Comparison of ENCODE assay signal across 1 cellular context in the genomic region with DNA sequence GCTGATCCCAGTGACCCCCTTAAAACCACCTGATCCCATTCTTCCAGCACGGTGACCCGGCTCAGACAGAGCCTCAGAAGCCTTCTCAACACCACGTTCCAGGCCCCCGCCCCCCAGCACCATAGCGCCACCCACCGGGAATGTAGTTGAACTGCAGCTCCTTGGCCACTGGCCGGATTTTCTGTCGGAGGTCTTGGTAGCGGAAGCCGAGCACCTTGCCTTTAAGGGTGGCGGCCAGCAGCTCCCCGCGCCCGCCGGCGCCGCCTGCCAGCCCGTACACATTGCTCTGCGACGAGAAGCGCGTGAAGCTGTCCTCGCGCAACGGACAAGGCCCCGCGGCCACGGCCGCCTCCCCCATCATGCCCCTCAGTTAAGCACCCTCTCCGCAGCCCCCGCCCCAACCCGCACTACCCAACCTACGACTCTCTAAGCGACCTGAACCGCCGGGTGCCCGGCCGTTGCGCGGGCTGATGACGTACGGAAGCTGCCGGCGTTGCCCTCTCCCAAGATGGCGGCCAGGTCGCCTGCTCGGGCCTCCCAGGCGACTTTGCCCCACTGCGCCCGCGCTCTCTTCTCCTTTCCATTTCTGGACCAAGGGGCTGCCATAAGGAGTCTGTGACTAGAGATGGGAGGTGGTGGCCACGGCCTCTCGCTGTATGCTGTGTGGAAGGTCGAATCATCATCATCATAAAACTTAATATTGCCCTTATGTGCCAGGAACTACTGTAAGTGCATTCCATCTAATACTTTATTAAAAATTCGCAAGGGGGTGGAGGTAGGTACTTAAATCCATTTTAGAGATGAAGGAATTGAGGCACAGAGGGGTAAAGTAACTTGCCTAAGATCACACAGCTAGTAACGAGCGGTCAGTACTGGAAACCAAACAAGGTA.
TF ChIP-seq lines count a peak whose summit lies in the region.

KPTN (minus strand) TSS at position 420 of the 891 bp plus-strand sequence; CDS start at position 361, 59 bp downstream.

TF ChIP-seq in K562, 482 proteins besides CTCF, POLR2A, EP300 and RAD21 (continued from another document and continues in another):
- TF ChIP-seq TAF1 (IDR thresholded peaks at IDR 0.05; ENCODE audit: control insufficient read depth, extremely low read depth, insufficient read depth, low read length, severe bottlenecking): peak; percentile 81
- peak; percentile 80 for TF ChIP-seq REST (CRISPR knock-in tag; IDR thresholded peaks at IDR 0.05; ENCODE audit: low read depth)
- peak; percentile 64; the same call in 1 of the 2 replicates for TF ChIP-seq E2F1 (CRISPR knock-in tag; IDR thresholded peaks at IDR 0.05)
- TF ChIP-seq ZEB2 (IDR thresholded peaks at IDR 0.05): no peak
- no peak for TF ChIP-seq RBM17 (IDR thresholded peaks at IDR 0.05; ENCODE audit: borderline replicate concordance, low read depth, low read length)
- 0 out of 4 replicates have a peak, but pooled peaks of 1 of the 2 experiments have one; percentile 42 for TF ChIP-seq FOXA3 (CRISPR knock-in tag; conservative IDR thresholded peaks at IDR 0.05 in 1 of 2, IDR thresholded peaks at IDR 0.05 in 1 of 2)
- TF ChIP-seq SAFB2 (IDR thresholded peaks at IDR 0.05; ENCODE audit: borderline replicate concordance, low read depth, low read length, severe bottlenecking): no peak
- peak; percentile 69; the same call in 1 of the 2 replicates for TF ChIP-seq CREB3L1 (IDR thresholded peaks at IDR 0.05; ENCODE audit: borderline replicate concordance, low read depth)
- no peak for TF ChIP-seq GTF2F1 (IDR thresholded peaks at IDR 0.05; ENCODE audit: low read depth, low read length)
- peak; percentile 83 for TF ChIP-seq ATF7 (IDR thresholded peaks at IDR 0.05)
- TF ChIP-seq, protein P1, sequence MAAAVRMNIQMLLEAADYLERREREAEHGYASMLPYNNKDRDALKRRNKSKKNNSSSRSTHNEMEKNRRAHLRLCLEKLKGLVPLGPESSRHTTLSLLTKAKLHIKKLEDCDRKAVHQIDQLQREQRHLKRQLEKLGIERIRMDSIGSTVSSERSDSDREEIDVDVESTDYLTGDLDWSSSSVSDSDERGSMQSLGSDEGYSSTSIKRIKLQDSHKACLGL (CRISPR knock-in tag; IDR thresholded peaks at IDR 0.05; ENCODE audit: borderline replicate concordance, poor library complexity, severe bottlenecking): no peak
- TF ChIP-seq ZNF263 (CRISPR knock-in tag; IDR thresholded peaks at IDR 0.05; ENCODE audit: borderline replicate concordance): no peak
- no peak for TF ChIP-seq ZNF24 (IDR thresholded peaks at IDR 0.05)
- no peak for TF ChIP-seq BCL6 (CRISPR knock-in tag; IDR thresholded peaks at IDR 0.05)
- TF ChIP-seq VEZF1 (CRISPR knock-in tag; IDR thresholded peaks at IDR 0.05): peak; percentile 85
- peak; percentile 81 for TF ChIP-seq MTA3 (IDR thresholded peaks at IDR 0.05; ENCODE audit: borderline replicate concordance)
- TF ChIP-seq ZBTB34 (CRISPR knock-in tag; IDR thresholded peaks at IDR 0.05): no peak
- TF ChIP-seq PHTF2 (CRISPR knock-in tag; IDR thresholded peaks at IDR 0.05): no peak
- no peak for TF ChIP-seq NR3C1 (CRISPR knock-in tag; IDR thresholded peaks at IDR 0.05)
- TF ChIP-seq CLOCK (CRISPR knock-in tag; IDR thresholded peaks at IDR 0.05; ENCODE audit: borderline replicate concordance): no peak
- peak; percentile 36; the same call in 1 of the 2 replicates for TF ChIP-seq POLR2AphosphoS5 (IDR thresholded peaks at IDR 0.05; ENCODE audit: control insufficient read depth, insufficient read depth, low read depth, low read length)
- TF ChIP-seq PTBP1 (IDR thresholded peaks at IDR 0.05; ENCODE audit: low read depth, low read length): peak; percentile 94
- TF ChIP-seq, protein P2, sequence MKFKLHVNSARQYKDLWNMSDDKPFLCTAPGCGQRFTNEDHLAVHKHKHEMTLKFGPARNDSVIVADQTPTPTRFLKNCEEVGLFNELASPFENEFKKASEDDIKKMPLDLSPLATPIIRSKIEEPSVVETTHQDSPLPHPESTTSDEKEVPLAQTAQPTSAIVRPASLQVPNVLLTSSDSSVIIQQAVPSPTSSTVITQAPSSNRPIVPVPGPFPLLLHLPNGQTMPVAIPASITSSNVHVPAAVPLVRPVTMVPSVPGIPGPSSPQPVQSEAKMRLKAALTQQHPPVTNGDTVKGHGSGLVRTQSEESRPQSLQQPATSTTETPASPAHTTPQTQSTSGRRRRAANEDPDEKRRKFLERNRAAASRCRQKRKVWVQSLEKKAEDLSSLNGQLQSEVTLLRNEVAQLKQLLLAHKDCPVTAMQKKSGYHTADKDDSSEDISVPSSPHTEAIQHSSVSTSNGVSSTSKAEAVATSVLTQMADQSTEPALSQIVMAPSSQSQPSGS (CRISPR knock-in tag; IDR thresholded peaks at IDR 0.05): no peak
- TF ChIP-seq FOXA1 (IDR thresholded peaks at IDR 0.05; ENCODE audit: borderline replicate concordance): no peak
- TF ChIP-seq, protein P3, sequence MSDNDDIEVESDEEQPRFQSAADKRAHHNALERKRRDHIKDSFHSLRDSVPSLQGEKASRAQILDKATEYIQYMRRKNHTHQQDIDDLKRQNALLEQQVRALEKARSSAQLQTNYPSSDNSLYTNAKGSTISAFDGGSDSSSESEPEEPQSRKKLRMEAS (CRISPR knock-in tag; IDR thresholded peaks at IDR 0.05): peak; percentile 71
- peak; percentile 100 for TF ChIP-seq MTA1 (IDR thresholded peaks at IDR 0.05; ENCODE audit: borderline replicate concordance)
- TF ChIP-seq YBX1 (IDR thresholded peaks at IDR 0.05): no peak
- no peak for TF ChIP-seq TCF7L2 (IDR thresholded peaks at IDR 0.05; ENCODE audit: low read depth, low read length)
- TF ChIP-seq, protein P4, sequence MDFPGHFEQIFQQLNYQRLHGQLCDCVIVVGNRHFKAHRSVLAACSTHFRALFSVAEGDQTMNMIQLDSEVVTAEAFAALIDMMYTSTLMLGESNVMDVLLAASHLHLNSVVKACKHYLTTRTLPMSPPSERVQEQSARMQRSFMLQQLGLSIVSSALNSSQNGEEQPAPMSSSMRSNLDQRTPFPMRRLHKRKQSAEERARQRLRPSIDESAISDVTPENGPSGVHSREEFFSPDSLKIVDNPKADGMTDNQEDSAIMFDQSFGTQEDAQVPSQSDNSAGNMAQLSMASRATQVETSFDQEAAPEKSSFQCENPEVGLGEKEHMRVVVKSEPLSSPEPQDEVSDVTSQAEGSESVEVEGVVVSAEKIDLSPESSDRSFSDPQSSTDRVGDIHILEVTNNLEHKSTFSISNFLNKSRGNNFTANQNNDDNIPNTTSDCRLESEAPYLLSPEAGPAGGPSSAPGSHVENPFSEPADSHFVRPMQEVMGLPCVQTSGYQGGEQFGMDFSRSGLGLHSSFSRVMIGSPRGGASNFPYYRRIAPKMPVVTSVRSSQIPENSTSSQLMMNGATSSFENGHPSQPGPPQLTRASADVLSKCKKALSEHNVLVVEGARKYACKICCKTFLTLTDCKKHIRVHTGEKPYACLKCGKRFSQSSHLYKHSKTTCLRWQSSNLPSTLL (IDR thresholded peaks at IDR 0.05): no peak
- TF ChIP-seq SMAD2 (IDR thresholded peaks at IDR 0.05; ENCODE audit: low read depth, low read length): no peak
- TF ChIP-seq, protein P5, sequence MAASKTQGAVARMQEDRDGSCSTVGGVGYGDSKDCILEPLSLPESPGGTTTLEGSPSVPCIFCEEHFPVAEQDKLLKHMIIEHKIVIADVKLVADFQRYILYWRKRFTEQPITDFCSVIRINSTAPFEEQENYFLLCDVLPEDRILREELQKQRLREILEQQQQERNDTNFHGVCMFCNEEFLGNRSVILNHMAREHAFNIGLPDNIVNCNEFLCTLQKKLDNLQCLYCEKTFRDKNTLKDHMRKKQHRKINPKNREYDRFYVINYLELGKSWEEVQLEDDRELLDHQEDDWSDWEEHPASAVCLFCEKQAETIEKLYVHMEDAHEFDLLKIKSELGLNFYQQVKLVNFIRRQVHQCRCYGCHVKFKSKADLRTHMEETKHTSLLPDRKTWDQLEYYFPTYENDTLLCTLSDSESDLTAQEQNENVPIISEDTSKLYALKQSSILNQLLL (CRISPR knock-in tag; IDR thresholded peaks at IDR 0.05; ENCODE audit: borderline replicate concordance): no peak
- TF ChIP-seq, protein P6, sequence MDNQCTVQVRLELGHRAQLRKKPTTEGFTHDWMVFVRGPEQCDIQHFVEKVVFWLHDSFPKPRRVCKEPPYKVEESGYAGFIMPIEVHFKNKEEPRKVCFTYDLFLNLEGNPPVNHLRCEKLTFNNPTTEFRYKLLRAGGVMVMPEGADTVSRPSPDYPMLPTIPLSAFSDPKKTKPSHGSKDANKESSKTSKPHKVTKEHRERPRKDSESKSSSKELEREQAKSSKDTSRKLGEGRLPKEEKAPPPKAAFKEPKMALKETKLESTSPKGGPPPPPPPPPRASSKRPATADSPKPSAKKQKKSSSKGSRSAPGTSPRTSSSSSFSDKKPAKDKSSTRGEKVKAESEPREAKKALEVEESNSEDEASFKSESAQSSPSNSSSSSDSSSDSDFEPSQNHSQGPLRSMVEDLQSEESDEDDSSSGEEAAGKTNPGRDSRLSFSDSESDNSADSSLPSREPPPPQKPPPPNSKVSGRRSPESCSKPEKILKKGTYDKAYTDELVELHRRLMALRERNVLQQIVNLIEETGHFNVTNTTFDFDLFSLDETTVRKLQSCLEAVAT (IDR thresholded peaks at IDR 0.05): peak; percentile 44 to 88; a peak in 2 of 4 replicates
